Comparison of ENCODE assay signal across 9 cellular contexts in the genomic region with DNA sequence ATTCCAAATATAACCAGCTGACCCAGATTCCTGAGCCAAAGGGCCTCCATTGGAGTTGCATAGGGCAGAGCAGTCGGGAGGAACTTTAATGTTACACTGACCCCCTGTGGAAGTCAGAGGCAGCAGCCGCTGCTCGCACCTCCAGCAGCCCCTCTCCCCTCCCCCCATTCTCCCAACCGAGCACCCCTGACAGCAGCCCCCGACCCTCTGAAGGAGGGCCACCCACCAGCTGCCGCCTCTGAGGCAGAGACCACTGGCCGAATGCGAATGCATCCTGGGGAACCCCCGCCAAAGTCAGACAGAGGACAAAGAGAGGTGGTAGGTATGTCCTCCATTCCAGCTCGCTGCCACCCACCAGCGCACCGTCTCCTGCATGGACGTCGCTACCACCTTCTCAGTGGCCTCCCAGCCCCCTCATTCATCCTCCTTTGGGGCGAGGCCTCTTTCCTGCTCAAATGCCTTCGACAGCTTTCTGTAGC.
DNase-seq lines count a peak whose midpoint lies in the region; ATAC-seq, FAIRE-seq and TF ChIP-seq lines count a peak whose summit lies in the region.
"Had no signal": no experiment of that assay in that cellular context is flagged by ENCODE, and none has a peak within 500 bp of the region (broad histone marks: within the 10 kb centered on the region; RNA-seq: fewer than 3 reads in every experiment).

No MANE protein-coding gene starts in this region.

- H3K27ac ChIP-seq in right lobe of liver, result no peak overlapping the region
- no peak overlapping the region for H3K27ac ChIP-seq in CD8-positive, alpha-beta T cell (ENCODE audit: low read depth, low read length)
- no peak overlapping the region for H3K27ac ChIP-seq in Peyer's patch

- no peak overlapping the region for H3K27ac Mint-ChIP-seq in CD8-positive, alpha-beta T cell
- H3K27ac Mint-ChIP-seq: T-helper 1 cell treated with Interleukin-12 subunit alpha and Interleukin-12 subunit beta and Interleukin-4 antibody, amounts not matched to agents 30 μg/mL and 1 μg/mL, for 36 hours had no signal

- DNase-seq in DMS 273 (lab: John Stamatoyannopoulos, UW; ENCODE audit: unreplicated experiment) (peak; percentile 74), H54 (ENCODE audit: insufficient read length, low spot score) (peak; percentile 76), NCI-H69 (lab: John Stamatoyannopoulos, UW) (peak; percentile 78), cerebellum (ENCODE audit: low spot score) (peak; percentile 79), right lobe of liver (peak in 2 of 3 donors; percentile 35 to 58), Peyer's patch (no peak)
- DNase-seq in CD8-positive, alpha-beta T cell, result no peak

- ATAC-seq in right lobe of liver (peak; percentile 90 to 95 (median 93)), HG03342 (IDR thresholded peaks at IDR 0.05; ENCODE audit: unreplicated experiment) (no peak)
- no peak for ATAC-seq in CD8-positive, alpha-beta T cell

- H3K27me3 Mint-ChIP-seq in CD8-positive, alpha-beta T cell (ENCODE audit: low read depth), result peaks cover 3% of the 10 kb centered on the region

- TF ChIP-seq CTCF in right lobe of liver (IDR thresholded peaks at IDR 0.05) (peak; percentile 58 to 74 (median 62)), Peyer's patch (IDR thresholded peaks at IDR 0.05) (peak in 2 of 6 experiments; percentile 14 to 30)
- TF ChIP-seq CTCF in CD8-positive, alpha-beta T cell (IDR thresholded peaks at IDR 0.05), result no peak

- CTCF ChIA-PET in CD8-positive, alpha-beta T cell (lab: Charles Lee), result no interaction called here

- intact Hi-C loops in right lobe of liver (cut with DNase I), result no loop called here
- intact Hi-C loops in CD8-positive, alpha-beta T cell (cut with DNase I, micrococcal nuclease), result no loop called here

- FAIRE-seq in H54 (lab: Jason Lieb, UNC), result no peak

- WGBS in right lobe of liver (ENCODE audit: insufficient coverage, low coverage, low lambda C conversion rate, missing lambda C conversion rate), result 40% methylated on average over 1 of the region's 16 CpGs

- H3K4me1 ChIP-seq in right lobe of liver (no peaks in the 10 kb centered on the region), Peyer's patch (no peaks in the 10 kb centered on the region)
- no peaks in the 10 kb centered on the region for H3K4me1 ChIP-seq in CD8-positive, alpha-beta T cell (ENCODE audit: insufficient read depth, low read length)

- H3K9me3 ChIP-seq in right lobe of liver (no peaks in the 10 kb centered on the region), Peyer's patch (no peaks in the 10 kb centered on the region)
- H3K9me3 ChIP-seq in CD8-positive, alpha-beta T cell (ENCODE audit: low read length), result no peaks in the 10 kb centered on the region

- peaks cover 2% of the 10 kb centered on the region for H3K4me1 Mint-ChIP-seq in CD8-positive, alpha-beta T cell (ENCODE audit: low read depth)

- no peaks in the 10 kb centered on the region for H3K36me3 Mint-ChIP-seq in CD8-positive, alpha-beta T cell

- POLR2A ChIA-PET in CD8-positive, alpha-beta T cell (lab: Charles Lee), result no interaction called here

- no peaks in the 10 kb centered on the region for H3K27me3 ChIP-seq in right lobe of liver
- no peaks in the 10 kb centered on the region for H3K27me3 ChIP-seq in CD8-positive, alpha-beta T cell (ENCODE audit: insufficient read depth, low read length)
- H3K27me3 ChIP-seq in Peyer's patch, result no peaks in the 10 kb centered on the region

- H3K4me3 ChIP-seq in right lobe of liver, result no peak overlapping the region
- no peak overlapping the region for H3K4me3 ChIP-seq in CD8-positive, alpha-beta T cell (ENCODE audit: low read depth, low read length)
- H3K4me3 ChIP-seq in Peyer's patch, result no peak overlapping the region

- TF ChIP-seq POLR2A in H54 (IDR thresholded peaks at IDR 0.05; ENCODE audit: low read depth, low read length), result no peak
- TF ChIP-seq POLR2A in right lobe of liver (IDR thresholded peaks at IDR 0.05), result no peak
- no peak for TF ChIP-seq POLR2A in Peyer's patch (IDR thresholded peaks at IDR 0.05)

- H3K4me3 Mint-ChIP-seq in CD8-positive, alpha-beta T cell, result no peak overlapping the region
- H3K4me3 Mint-ChIP-seq: T-helper 1 cell treated with Interleukin-12 subunit alpha and Interleukin-12 subunit beta and Interleukin-4 antibody, amounts not matched to agents 30 μg/mL and 1 μg/mL, for 36 hours had no signal

- H3K36me3 ChIP-seq in right lobe of liver (no peaks in the 10 kb centered on the region), Peyer's patch (no peaks in the 10 kb centered on the region)
- no peaks in the 10 kb centered on the region for H3K36me3 ChIP-seq in CD8-positive, alpha-beta T cell (ENCODE audit: insufficient read depth, low read length)

- H3K9me3 Mint-ChIP-seq in CD8-positive, alpha-beta T cell, result no peaks in the 10 kb centered on the region
- H3K9me3 Mint-ChIP-seq: T-helper 1 cell treated with Interleukin-12 subunit alpha and Interleukin-12 subunit beta and Interleukin-4 antibody, amounts not matched to agents 30 μg/mL and 1 μg/mL, for 36 hours had no signal

Comparison
In these comparisons a context has a peak if more than half of its experiments do, and no peak if none do; other contexts are left out.
1. DNase-seq: peak in DMS 273 (single experiment), H54 (single experiment), NCI-H69 (single experiment), cerebellum (single experiment) and right lobe of liver (2 of 3); none in CD8-positive, alpha-beta T cell (0 of 7) and Peyer's patch (0 of 3).
2. ATAC-seq: peak in right lobe of liver (4 of 4); none in CD8-positive, alpha-beta T cell (single experiment) and HG03342 (single experiment).